In the genomic region with DNA sequence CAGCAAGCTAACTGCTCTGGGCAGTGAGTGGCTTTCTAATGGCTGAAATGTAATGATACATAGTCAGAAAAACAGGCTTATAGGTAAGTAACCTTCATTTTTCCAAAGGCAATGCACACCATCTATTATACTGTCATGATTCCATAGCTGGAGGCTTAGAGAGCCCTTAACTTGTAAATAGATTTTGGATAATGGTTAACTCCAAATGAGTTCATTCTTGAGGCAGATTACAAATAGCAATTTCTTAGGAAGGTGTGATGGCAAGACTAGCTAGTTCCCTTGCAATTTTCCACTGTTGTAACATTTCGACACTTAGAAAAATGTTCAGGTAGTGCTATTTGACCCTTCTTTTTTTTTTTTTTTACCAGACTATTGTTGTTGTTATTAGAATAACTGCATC, we compare ENCODE assay signal across 25 cellular contexts.
"Had no signal": no experiment of that assay in that cellular context is flagged by ENCODE, and none has a peak within 500 bp of the region (broad histone marks: within the 10 kb centered on the region; RNA-seq: fewer than 3 reads in every experiment).

No MANE protein-coding gene starts in this region.

- H3K4me3 ChIP-seq: K562, MG63, SJSA1, SK-N-MC had no signal

- H3K9me3 ChIP-seq: MG63, SJSA1 had no signal

- H3K4me3 Mint-ChIP-seq: IgD-negative memory B cell had no signal

- H3K27me3 ChIP-seq: MG63, SJSA1 had no signal

- H3K27me3 Mint-ChIP-seq: IgD-negative memory B cell had no signal

- H3K36me3 Mint-ChIP-seq: IgD-negative memory B cell had no signal

- DNase-seq: MG63, NCI-H1092, NCI-H1105 treated with DMSO at 0.1 percent for 48 hours, NCI-H1417 treated with DMSO at 0.1 percent for 48 hours, NCI-H146, NCI-H1694 treated with DMSO at 0.1 percent for 48 hours, NCI-H1930, NCI-H2081, NCI-H2107, NCI-H2171, NCI-H226, NCI-H446, NCI-H510A, NCI-H524 treated with DMSO at 0.1 percent for 48 hours, NCI-H69, NCI-H774, Right ventricle myocardium superior, RPMI8226, SIG-M5 had no signal

- H3K4me1 ChIP-seq: SJSA1 had no signal

- H3K36me3 ChIP-seq: MG63, SJSA1 had no signal

- H3K9ac ChIP-seq: KMS-11 had no signal

- H3K4me2 ChIP-seq: KMS-11 had no signal

- H3K27ac Mint-ChIP-seq: IgD-negative memory B cell had no signal

- H3K27ac ChIP-seq: HL-60, KMS-11, SJSA1, SK-N-MC had no signal

- ATAC-seq: K562 had no signal

- H3K4me1 Mint-ChIP-seq: IgD-negative memory B cell had no signal
